Comparison of ENCODE assay signal across 25 cellular contexts in the genomic region with DNA sequence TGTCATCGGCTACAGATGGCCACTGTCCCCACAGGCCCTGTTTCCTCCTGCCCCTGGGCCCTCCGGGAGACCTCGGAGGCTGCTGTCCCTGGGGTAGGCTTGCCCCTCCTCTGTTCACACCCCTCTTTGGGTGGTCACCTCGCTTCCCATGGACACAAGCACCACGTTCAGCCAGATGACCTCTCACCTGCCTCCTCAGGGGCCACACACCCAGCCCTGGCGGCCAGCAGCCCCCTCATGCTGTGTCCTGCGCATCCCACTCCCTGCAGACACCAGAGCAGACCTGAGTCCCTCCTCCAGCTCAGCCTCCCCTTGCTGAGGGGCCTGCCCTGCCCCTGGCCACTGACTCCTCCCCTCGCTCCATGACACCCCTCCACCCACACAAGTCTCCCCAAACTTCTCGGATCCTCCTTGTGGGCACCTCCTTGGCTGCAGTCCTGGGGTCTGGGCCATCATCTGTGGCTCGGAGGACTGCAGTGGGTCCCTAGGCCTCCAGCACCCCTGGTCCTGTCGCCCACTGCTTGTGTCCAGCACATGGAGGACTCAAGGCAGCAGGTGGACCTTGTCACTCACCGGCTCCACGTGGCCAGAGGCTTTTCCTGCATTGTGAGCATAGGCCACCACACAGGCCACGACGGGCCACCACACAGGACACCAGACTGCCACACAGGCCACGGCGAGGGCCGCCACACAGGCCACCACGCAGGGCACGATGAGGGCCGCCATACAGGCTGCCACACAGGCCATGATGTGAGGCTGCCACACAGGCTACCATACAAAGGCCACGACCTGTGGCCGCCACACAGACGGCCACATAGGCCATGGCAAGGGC.
"Had no signal": no experiment of that assay in that cellular context is flagged by ENCODE, and none has a peak within 500 bp of the region (broad histone marks: within the 10 kb centered on the region; RNA-seq: fewer than 3 reads in every experiment).

No MANE protein-coding gene starts in this region.

- ATAC-seq: heart left ventricle; left lung; naive thymus-derived CD4-positive, alpha-beta T cell; pancreas; stimulated activated naive B cell treated with anti-CD40 and anti-IgM and Interleukin-4, amounts not matched to agents 10 μg/mL and 1 μg/mL and 100 μg/mL, for 72 hours; stimulated activated naive CD8-positive, alpha-beta T cell treated with anti-CD3 and anti-CD28 coated beads, Interleukin-15, amount 100 ng/mL, for 72 hours; upper lobe of right lung had no signal

- H3K27me3 Mint-ChIP-seq: naive thymus-derived CD4-positive, alpha-beta T cell; stimulated activated naive CD8-positive, alpha-beta T cell treated with anti-CD3 and anti-CD28 coated beads, Interleukin-15, amount 100 ng/mL, for 72 hours had no signal

- DNase-seq: effector CD4-positive, alpha-beta T cell; endodermal cell; foreskin melanocyte; hippocampal formation; mesendoderm; naive thymus-derived CD4-positive, alpha-beta T cell; nephron progenitor cell; occipital lobe; sigmoid colon; stimulated activated CD4-positive, alpha-beta T cell treated with anti-CD3 and anti-CD28 coated beads, Interleukin-2, amount 100 ng/mL, for 24 hours; stimulated activated CD4-positive, alpha-beta T cell treated with anti-CD3 and anti-CD28 coated beads, Interleukin-4, amount 100 ng/mL, for 4 hours; stimulated activated naive B cell treated with anti-CD40 and anti-IgM and Interleukin-4, amounts not matched to agents 10 μg/mL and 1 μg/mL and 100 μg/mL, for 72 hours; stimulated activated naive CD8-positive, alpha-beta T cell treated with anti-CD3 and anti-CD28 coated beads, Interleukin-15, amount 100 ng/mL, for 72 hours; testis; upper lobe of right lung had no signal

- H3K27ac ChIP-seq: coronary artery, heart left ventricle, left lung, pancreas, prostate gland, sigmoid colon, skin epidermis, testis, tibial nerve, upper lobe of right lung, vagina had no signal

- H3K4me3 ChIP-seq: coronary artery, heart left ventricle, left lung, lung, pancreas, prostate gland, sigmoid colon, skin epidermis, testis, tibial nerve, upper lobe of right lung, vagina had no signal

- H3K9me3 Mint-ChIP-seq: endodermal cell; naive thymus-derived CD4-positive, alpha-beta T cell; nephron progenitor cell; stimulated activated naive B cell treated with anti-CD40 and anti-IgM and Interleukin-4, amounts not matched to agents 10 μg/mL and 1 μg/mL and 100 μg/mL, for 72 hours; stimulated activated naive CD8-positive, alpha-beta T cell treated with anti-CD3 and anti-CD28 coated beads, Interleukin-15, amount 100 ng/mL, for 72 hours had no signal

- FAIRE-seq: endothelial cell of umbilical vein, pancreas had no signal

- H3K9me3 ChIP-seq: heart left ventricle, left lung, pancreas, prostate gland, sigmoid colon, testis, tibial nerve, upper lobe of right lung, vagina had no signal

- H3K4me1 Mint-ChIP-seq: endodermal cell; naive thymus-derived CD4-positive, alpha-beta T cell; stimulated activated naive B cell treated with anti-CD40 and anti-IgM and Interleukin-4, amounts not matched to agents 10 μg/mL and 1 μg/mL and 100 μg/mL, for 72 hours; stimulated activated naive CD8-positive, alpha-beta T cell treated with anti-CD3 and anti-CD28 coated beads, Interleukin-15, amount 100 ng/mL, for 72 hours had no signal

- H3K36me3 ChIP-seq: heart left ventricle, left lung, pancreas, prostate gland, sigmoid colon, upper lobe of right lung, vagina had no signal

- H3K27ac Mint-ChIP-seq: endodermal cell; naive thymus-derived CD4-positive, alpha-beta T cell; nephron progenitor cell; stimulated activated naive B cell treated with anti-CD40 and anti-IgM and Interleukin-4, amounts not matched to agents 10 μg/mL and 1 μg/mL and 100 μg/mL, for 72 hours; stimulated activated naive CD8-positive, alpha-beta T cell treated with anti-CD3 and anti-CD28 coated beads, Interleukin-15, amount 100 ng/mL, for 72 hours had no signal

- H3K4me1 ChIP-seq: heart left ventricle, left lung, pancreas, sigmoid colon, testis, tibial nerve, upper lobe of right lung had no signal

- H3K27me3 ChIP-seq: heart left ventricle, pancreas, sigmoid colon, testis, tibial nerve, upper lobe of right lung, vagina had no signal

- H3K36me3 Mint-ChIP-seq: naive thymus-derived CD4-positive, alpha-beta T cell; stimulated activated naive B cell treated with anti-CD40 and anti-IgM and Interleukin-4, amounts not matched to agents 10 μg/mL and 1 μg/mL and 100 μg/mL, for 72 hours had no signal

- H3K4me3 Mint-ChIP-seq: endodermal cell; naive thymus-derived CD4-positive, alpha-beta T cell; nephron progenitor cell; stimulated activated naive B cell treated with anti-CD40 and anti-IgM and Interleukin-4, amounts not matched to agents 10 μg/mL and 1 μg/mL and 100 μg/mL, for 72 hours; stimulated activated naive CD8-positive, alpha-beta T cell treated with anti-CD3 and anti-CD28 coated beads, Interleukin-15, amount 100 ng/mL, for 72 hours had no signal
